26 cellular contexts compared by ENCODE assay signal in the genomic region with DNA sequence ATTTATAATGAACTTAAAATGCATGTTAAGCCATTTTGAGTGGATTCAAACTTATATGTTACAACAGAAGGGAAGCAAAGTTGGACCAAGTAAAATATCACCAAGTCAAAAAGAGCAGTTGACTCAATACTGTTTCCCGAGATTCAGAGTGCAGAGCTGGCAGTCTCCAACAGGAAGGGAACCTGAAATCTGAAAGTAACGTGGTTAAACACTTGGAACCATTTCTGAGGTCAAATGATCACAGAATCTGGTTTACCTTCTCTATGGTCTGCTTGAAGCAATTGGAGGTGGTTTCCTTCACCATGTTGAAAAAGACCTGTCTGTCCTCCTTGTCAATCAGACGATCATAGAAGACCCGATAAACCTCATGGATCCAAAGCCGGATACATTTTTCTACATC.
"Had no signal": no experiment of that assay in that cellular context is flagged by ENCODE, and none has a peak within 500 bp of the region (broad histone marks: within the 10 kb centered on the region; RNA-seq: fewer than 3 reads in every experiment).

No MANE protein-coding gene starts in this region.

- H3K27me3 ChIP-seq: MG63 had no signal

- H3K4me3 ChIP-seq: MG63, PC-9, SJSA1 had no signal

- H2AFZ ChIP-seq: PC-9 had no signal

- DNase-seq: Kasumi-1, KG1, MG63, MV-4-11, NCI-H1092, NCI-H1105, NCI-H1417 treated with DMSO at 0.1 percent for 48 hours, NCI-H1436 treated with DMSO at 0.1 percent for 48 hours, NCI-H1694 treated with DMSO at 0.1 percent for 48 hours, NCI-H187 treated with DMSO at 0.1 percent for 48 hours, NCI-H2029, NCI-H2081, NCI-H226, NCI-H446 treated with DMSO at 0.1 percent for 48 hours, NCI-H510A, NCI-H524, NCI-H526, NCI-H69, NCI-H748 treated with DMSO at 0.1 percent for 48 hours, NCI-H82, PC-9, Right ventricle myocardium superior, SHP77 treated with DMSO at 0.1 percent for 48 hours, SK-N-SH, SW 1271 had no signal

- H3K9me2 ChIP-seq: SK-N-SH had no signal

- H3K27ac ChIP-seq: PC-9, SJSA1 had no signal

- H3K9ac ChIP-seq: SK-N-SH had no signal

- H3K9me3 ChIP-seq: MG63, SJSA1, SK-N-SH had no signal

- H3K36me3 ChIP-seq: MG63, SJSA1 had no signal

- H3K4me1 ChIP-seq: SJSA1 had no signal

- H3K4me2 ChIP-seq: PC-9, SK-N-SH had no signal
